Comparison of ENCODE assay signal across 2 cellular contexts in the genomic region with DNA sequence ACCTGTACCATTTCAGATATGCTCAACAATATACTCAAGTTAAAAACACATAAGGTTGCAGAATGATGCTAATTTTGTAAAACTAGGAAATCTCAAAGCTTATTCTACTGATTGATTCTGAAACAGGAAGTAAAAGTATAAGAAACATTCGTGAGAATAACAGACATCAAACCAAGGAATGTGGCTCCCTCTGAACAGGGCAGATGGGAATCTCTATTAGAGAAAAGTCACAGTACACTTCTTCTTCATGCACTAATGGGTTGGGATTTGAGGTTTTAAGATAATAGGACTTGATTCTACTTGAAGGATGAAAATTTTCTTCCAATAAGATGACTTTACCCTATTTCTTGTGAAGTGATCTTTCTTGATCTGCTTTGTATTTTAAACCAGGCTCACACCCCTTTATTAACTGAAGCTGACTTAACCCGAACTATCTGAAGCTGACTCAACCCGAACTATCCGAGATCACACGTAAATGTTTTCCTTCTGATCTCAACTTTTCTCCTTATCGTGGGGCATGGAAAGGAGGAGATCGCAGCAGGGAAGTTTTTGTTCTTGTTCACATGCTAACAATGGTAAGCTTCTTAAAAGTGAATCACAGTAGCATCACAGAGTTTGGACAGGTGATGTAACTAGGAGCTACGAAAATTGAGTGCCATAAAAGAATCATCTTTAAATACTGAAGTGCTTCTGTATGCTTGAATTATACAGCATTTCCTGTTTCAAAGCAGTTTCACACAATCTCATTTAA.
TF ChIP-seq lines count a peak whose summit lies in the region.

No MANE protein-coding gene starts in this region.

TF ChIP-seq in IMR-90, 13 proteins besides CTCF, POLR2A, EP300 and RAD21 (continued from another document):
- TF ChIP-seq, protein P1, sequence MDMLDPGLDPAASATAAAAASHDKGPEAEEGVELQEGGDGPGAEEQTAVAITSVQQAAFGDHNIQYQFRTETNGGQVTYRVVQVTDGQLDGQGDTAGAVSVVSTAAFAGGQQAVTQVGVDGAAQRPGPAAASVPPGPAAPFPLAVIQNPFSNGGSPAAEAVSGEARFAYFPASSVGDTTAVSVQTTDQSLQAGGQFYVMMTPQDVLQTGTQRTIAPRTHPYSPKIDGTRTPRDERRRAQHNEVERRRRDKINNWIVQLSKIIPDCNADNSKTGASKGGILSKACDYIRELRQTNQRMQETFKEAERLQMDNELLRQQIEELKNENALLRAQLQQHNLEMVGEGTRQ (IDR thresholded peaks at IDR 0.05; ENCODE audit: low read depth, low read length) = no peak
- TF ChIP-seq FOS (IDR thresholded peaks at IDR 0.05; ENCODE audit: low read depth, low read length) (no peak), CHD1 (IDR thresholded peaks at IDR 0.05; ENCODE audit: low read depth, low read length) (no peak), RFX5 (IDR thresholded peaks at IDR 0.05; ENCODE audit: low read depth, low read length) (no peak), CEBPB (IDR thresholded peaks at IDR 0.05; ENCODE audit: low read depth, low read length) (no peak), MXI1 (IDR thresholded peaks at IDR 0.05; ENCODE audit: borderline replicate concordance, low read depth, low read length) (no peak), RCOR1 (IDR thresholded peaks at IDR 0.05; ENCODE audit: insufficient replicate concordance, low read length) (no peak), BHLHE40 (IDR thresholded peaks at IDR 0.05; ENCODE audit: low read depth, low read length) (no peak), MAZ (IDR thresholded peaks at IDR 0.05; ENCODE audit: borderline replicate concordance, low read depth, low read length) (no peak)

TF ChIP-seq in SK-N-SH treated with all-trans-retinoic acid at 6 μM for 48 hours, 23 proteins besides CTCF, POLR2A, EP300 and RAD21 (continued from another document):
- TF ChIP-seq, protein P2, sequence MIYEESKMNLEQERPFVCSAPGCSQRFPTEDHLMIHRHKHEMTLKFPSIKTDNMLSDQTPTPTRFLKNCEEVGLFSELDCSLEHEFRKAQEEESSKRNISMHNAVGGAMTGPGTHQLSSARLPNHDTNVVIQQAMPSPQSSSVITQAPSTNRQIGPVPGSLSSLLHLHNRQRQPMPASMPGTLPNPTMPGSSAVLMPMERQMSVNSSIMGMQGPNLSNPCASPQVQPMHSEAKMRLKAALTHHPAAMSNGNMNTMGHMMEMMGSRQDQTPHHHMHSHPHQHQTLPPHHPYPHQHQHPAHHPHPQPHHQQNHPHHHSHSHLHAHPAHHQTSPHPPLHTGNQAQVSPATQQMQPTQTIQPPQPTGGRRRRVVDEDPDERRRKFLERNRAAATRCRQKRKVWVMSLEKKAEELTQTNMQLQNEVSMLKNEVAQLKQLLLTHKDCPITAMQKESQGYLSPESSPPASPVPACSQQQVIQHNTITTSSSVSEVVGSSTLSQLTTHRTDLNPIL (CRISPR knock-in tag; IDR thresholded peaks at IDR 0.05; ENCODE audit: low read depth) = no peak
- TF ChIP-seq ISL1 (CRISPR knock-in tag; IDR thresholded peaks at IDR 0.05) = no peak
